11 cellular contexts compared by ENCODE assay signal in genomic region chr12:14936224-14936861, GRCh38. TPM values are rescaled to one million over a fixed set of nuclear protein-coding genes. Genes with fewer than 3 reads are reported as not detected.
DNase-seq lines count a peak whose midpoint lies in the region; ATAC-seq and TF ChIP-seq lines count a peak whose summit lies in the region.
"Had no signal": no experiment of that assay in that cellular context is flagged by ENCODE, and none has a peak within 500 bp of the region (broad histone marks: within the 10 kb centered on the region; RNA-seq: fewer than 3 reads in every experiment).

No MANE protein-coding gene starts in this region.

- H3K9me2 ChIP-seq in SK-N-SH, result no peaks in the 10 kb centered on the region

- H3K4me1 ChIP-seq in SK-N-SH (ENCODE audit: control insufficient read depth in 1 of 2, insufficient read depth in 2 of 2, low read depth in 1 of 2, low read length in 1 of 2), result no peaks in the 10 kb centered on the region

- 76% methylated on average over 6 of the region's 6 CpGs for WGBS in SK-N-SH (ENCODE audit: low lambda C conversion rate)

- peak; percentile 10 for TF ChIP-seq CTCF in AG04449 (IDR thresholded peaks at IDR 0.05; ENCODE audit: insufficient read depth, low read length, missing control alignments)
- peak; percentile 44 for TF ChIP-seq CTCF in GM06990 (IDR thresholded peaks at IDR 0.05; ENCODE audit: insufficient read depth, low read length, poor library complexity, severe bottlenecking)
- peak; percentile 47 for TF ChIP-seq CTCF in SK-N-SH (IDR thresholded peaks at IDR 0.05)
- TF ChIP-seq CTCF in foreskin fibroblast (IDR thresholded peaks at IDR 0.05; ENCODE audit: low read depth, low read length), result peak; percentile 7

- CTCF ChIA-PET in AG04449 (lab: Yijun Ruan, JAX) (interaction anchor here (0.6 to 0.8 kb wide), 2 partner anchors 16 to 284 kb away, joined by 3 read pairs; partner anchors contain the start of gene RERG), SK-N-SH (lab: Yijun Ruan, JAX) (interaction anchor here (0.9 to 1.6 kb wide), 6 partner anchors 9 to 285 kb away, joined by 3 to 6 read pairs (median 4); partner anchors contain the start of gene RERG)

- no peak overlapping the region for H3K27ac ChIP-seq in SK-N-SH (ENCODE audit: low read depth in 2 of 2, low read length in 1 of 2)

- no peaks in the 10 kb centered on the region for H3K9me3 ChIP-seq in SK-N-SH

- H3K4me3 ChIP-seq in AG04449 (ENCODE audit: low read depth, low read length) (no peak overlapping the region), GM06990 (replicated peaks; ENCODE audit: low read depth, low read length) (no peak overlapping the region), SK-N-SH (ENCODE audit: low read depth in 2 of 2, low read length in 1 of 2) (no peak overlapping the region), foreskin fibroblast (ENCODE audit: low read depth in 1 of 2, low read length in 2 of 2) (no peak overlapping the region)

- H3K36me3 ChIP-seq in GM06990 (ENCODE audit: control insufficient read depth, insufficient read depth, low read length) (no peaks in the 10 kb centered on the region; the same call in none of the 2 replicates), SK-N-SH (replicated peaks in 1 of 2; ENCODE audit: control insufficient read depth in 1 of 2, insufficient read depth in 2 of 2, low read length in 1 of 2) (peaks cover 0 to 2% of the 10 kb centered on the region in 2 experiments)

- POLR2A ChIA-PET in AG04449 (lab: Yijun Ruan, JAX), result no interaction called here
- POLR2A ChIA-PET in SK-N-SH (lab: Yijun Ruan, JAX), result no interaction called here

- no peak overlapping the region for H2AFZ ChIP-seq in SK-N-SH (ENCODE audit: low read depth)

- peak; percentile 20; the same call in 1 of the 2 replicates for TF ChIP-seq RAD21 in SK-N-SH (IDR thresholded peaks at IDR 0.05; ENCODE audit: low read length)

- no peak for ATAC-seq in HG03159 (IDR thresholded peaks at IDR 0.05; ENCODE audit: unreplicated experiment)

- H3K27me3 ChIP-seq in GM06990 (replicated peaks; ENCODE audit: control insufficient read depth, insufficient read depth, low read length) (no peaks in the 10 kb centered on the region), SK-N-SH (ENCODE audit: insufficient read depth) (no peaks in the 10 kb centered on the region)

- DNase-seq in AG04449 (ENCODE audit: low read depth, low spot score) (no peak), GM06990 (ENCODE audit: extremely low read depth, insufficient read length) (no peak), SK-N-SH (no peak), foreskin fibroblast (no peak), 8988T (no peak), MV-4-11 (lab: John Stamatoyannopoulos, UW) (no peak), NCI-H128 (lab: John Stamatoyannopoulos, UW; ENCODE audit: unreplicated experiment) (no peak)
- DNase-seq: activated CD4-positive, alpha-beta T cell treated with anti-CD3 and anti-CD28 coated beads, Interleukin-2, amount 10 ng/mL, durations not matched to agents 24 days and 14 days; IMR-90; stimulated activated CD4-positive, alpha-beta T cell treated with anti-CD3 and anti-CD28 coated beads, Interleukin-4, amount 100 ng/mL, for 4 hours had no signal

- TF ChIP-seq EP300 in SK-N-SH (IDR thresholded peaks at IDR 0.05; ENCODE audit: borderline replicate concordance in 1 of 2, low read depth in 1 of 2, low read length in 1 of 2), result no peak

- H3K79me2 ChIP-seq in SK-N-SH (ENCODE audit: insufficient read depth), result no peaks in the 10 kb centered on the region

- no peak overlapping the region for H3K9ac ChIP-seq in SK-N-SH

- H3F3A ChIP-seq in SK-N-SH (replicated peaks; ENCODE audit: insufficient read depth), result no peaks in the 10 kb centered on the region

- H4K20me1 ChIP-seq in SK-N-SH (ENCODE audit: insufficient read depth), result no peaks in the 10 kb centered on the region

- H3K4me2 ChIP-seq in SK-N-SH, result no peak overlapping the region

TF ChIP-seq in SK-N-SH, 30 proteins besides CTCF, POLR2A, EP300 and RAD21:
- TF ChIP-seq TAF1 (IDR thresholded peaks at IDR 0.05; ENCODE audit: borderline replicate concordance, low read depth, low read length) (no peak), USF2 (IDR thresholded peaks at IDR 0.05; ENCODE audit: borderline replicate concordance, low read depth, low read length) (no peak), GABPA (IDR thresholded peaks at IDR 0.05; ENCODE audit: low read depth) (no peak), RCOR1 (IDR thresholded peaks at IDR 0.05; ENCODE audit: low read length) (no peak), PBX3 (IDR thresholded peaks at IDR 0.05) (no peak), FOSL2 (IDR thresholded peaks at IDR 0.05; ENCODE audit: borderline replicate concordance, low read depth) (no peak), GATA2 (CRISPR knock-in tag; IDR thresholded peaks at IDR 0.05) (no peak), TEAD4 (IDR thresholded peaks at IDR 0.05; ENCODE audit: borderline replicate concordance, insufficient read depth) (no peak), SIN3A (IDR thresholded peaks at IDR 0.05; ENCODE audit: borderline replicate concordance, low read depth, low read length) (no peak), NFIC (IDR thresholded peaks at IDR 0.05; ENCODE audit: borderline replicate concordance) (no peak), RXRA (IDR thresholded peaks at IDR 0.05; ENCODE audit: borderline replicate concordance, low read depth) (no peak), TCF12 (IDR thresholded peaks at IDR 0.05) (no peak)
- TF ChIP-seq, protein P1, sequence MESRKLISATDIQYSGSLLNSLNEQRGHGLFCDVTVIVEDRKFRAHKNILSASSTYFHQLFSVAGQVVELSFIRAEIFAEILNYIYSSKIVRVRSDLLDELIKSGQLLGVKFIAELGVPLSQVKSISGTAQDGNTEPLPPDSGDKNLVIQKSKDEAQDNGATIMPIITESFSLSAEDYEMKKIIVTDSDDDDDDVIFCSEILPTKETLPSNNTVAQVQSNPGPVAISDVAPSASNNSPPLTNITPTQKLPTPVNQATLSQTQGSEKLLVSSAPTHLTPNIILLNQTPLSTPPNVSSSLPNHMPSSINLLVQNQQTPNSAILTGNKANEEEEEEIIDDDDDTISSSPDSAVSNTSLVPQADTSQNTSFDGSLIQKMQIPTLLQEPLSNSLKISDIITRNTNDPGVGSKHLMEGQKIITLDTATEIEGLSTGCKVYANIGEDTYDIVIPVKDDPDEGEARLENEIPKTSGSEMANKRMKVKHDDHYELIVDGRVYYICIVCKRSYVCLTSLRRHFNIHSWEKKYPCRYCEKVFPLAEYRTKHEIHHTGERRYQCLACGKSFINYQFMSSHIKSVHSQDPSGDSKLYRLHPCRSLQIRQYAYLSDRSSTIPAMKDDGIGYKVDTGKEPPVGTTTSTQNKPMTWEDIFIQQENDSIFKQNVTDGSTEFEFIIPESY (IDR thresholded peaks at IDR 0.05; ENCODE audit: borderline replicate concordance, low read depth), result no peak
- TF ChIP-seq, protein P2, sequence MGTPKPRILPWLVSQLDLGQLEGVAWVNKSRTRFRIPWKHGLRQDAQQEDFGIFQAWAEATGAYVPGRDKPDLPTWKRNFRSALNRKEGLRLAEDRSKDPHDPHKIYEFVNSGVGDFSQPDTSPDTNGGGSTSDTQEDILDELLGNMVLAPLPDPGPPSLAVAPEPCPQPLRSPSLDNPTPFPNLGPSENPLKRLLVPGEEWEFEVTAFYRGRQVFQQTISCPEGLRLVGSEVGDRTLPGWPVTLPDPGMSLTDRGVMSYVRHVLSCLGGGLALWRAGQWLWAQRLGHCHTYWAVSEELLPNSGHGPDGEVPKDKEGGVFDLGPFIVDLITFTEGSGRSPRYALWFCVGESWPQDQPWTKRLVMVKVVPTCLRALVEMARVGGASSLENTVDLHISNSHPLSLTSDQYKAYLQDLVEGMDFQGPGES (IDR thresholded peaks at IDR 0.05; ENCODE audit: low read depth, low read length), result no peak

RNA-seq across cellular contexts. Expression of gene ERP27, which starts 2.0 kb away (rescaled TPM):
- 0.64 and 1.1 TPM in 2 replicates for polyA plus RNA-seq in SK-N-SH (2012; rRNA removed)
- polyA plus RNA-seq in SK-N-SH (2012; cell fraction: cytosol; rRNA removed), result 1.2 and 1.7 TPM in 2 replicates
- polyA plus RNA-seq in SK-N-SH (2012; cell fraction: nucleus; rRNA removed), result 0.22 and 0.58 TPM in 2 replicates
- polyA plus RNA-seq: IMR-90 had no signal

RNA-seq across cellular contexts. Expression of gene ARHGDIB, which starts 25.1 kb away (rescaled TPM):
- 362 and 393 TPM in 2 replicates for polyA plus RNA-seq in SK-N-SH (2012; rRNA removed)
- 353 and 368 TPM in 2 replicates for polyA plus RNA-seq in SK-N-SH (2012; cell fraction: cytosol; rRNA removed)
- polyA plus RNA-seq in SK-N-SH (2012; cell fraction: nucleus; rRNA removed), result 212 and 243 TPM in 2 replicates

RNA-seq across cellular contexts. Expression of gene PDE6H, which starts 36.5 kb away (rescaled TPM):
- not detected in 2 replicates for polyA plus RNA-seq in SK-N-SH (2012; rRNA removed)
- not detected in 2 replicates for polyA plus RNA-seq in SK-N-SH (2012; cell fraction: cytosol; rRNA removed)
- polyA plus RNA-seq in SK-N-SH (2012; cell fraction: nucleus; rRNA removed), result 0.10 TPM in 1 of 2 replicates, not detected in the other
- polyA plus RNA-seq: IMR-90 had no signal

RNA-seq across cellular contexts. Expression of gene MGP, which starts 50.7 kb away (rescaled TPM):
- 76.2 and 109 TPM in 2 replicates for polyA plus RNA-seq in SK-N-SH (2012; rRNA removed)
- polyA plus RNA-seq in SK-N-SH (2012; cell fraction: cytosol; rRNA removed), result 103 and 113 TPM in 2 replicates
- 41.9 and 53.5 TPM in 2 replicates for polyA plus RNA-seq in SK-N-SH (2012; cell fraction: nucleus; rRNA removed)
